8 cellular contexts compared by ENCODE assay signal in genomic region chr10:6579904-6580278, GRCh38. TPM values are rescaled to one million over a fixed set of nuclear protein-coding genes. Genes with fewer than 3 reads are reported as not detected.
DNase-seq lines count a peak whose midpoint lies in the region; ATAC-seq and TF ChIP-seq lines count a peak whose summit lies in the region.

Gene PRKCQ (minus strand): TSS chr10:6580276. CDS start chr10:6515135, 65,141 bp downstream.

- H3K27me3 ChIP-seq in Caco-2 (replicated peaks; ENCODE audit: control insufficient read depth, insufficient read depth, low read length) (0 out of 2 replicates have a peak, but pooled peaks cover 1% of the 10 kb centered on the region), aorta (ENCODE audit: control insufficient read depth in 1 of 2, insufficient read depth in 2 of 2, low read length in 1 of 2) (peaks cover 0 to 3% of the 10 kb centered on the region in 2 donors)

- 0 to 1% methylated on average over 37 to 41 of the region's 41 CpGs for WGBS in aorta, 2 donors

- TF ChIP-seq CTCF in Caco-2 (IDR thresholded peaks at IDR 0.05; ENCODE audit: insufficient read depth in 1 of 2, low read depth in 1 of 2, low read length in 1 of 2, severe bottlenecking in 1 of 2, unreplicated experiment in 1 of 2) (no peak), mesothelial cell of epicardium (IDR thresholded peaks at IDR 0.05; ENCODE audit: unreplicated experiment) (no peak)

- peak; percentile 30 for ATAC-seq in GM21423 (IDR thresholded peaks at IDR 0.05; ENCODE audit: unreplicated experiment)
- peak; percentile 23 for ATAC-seq in aorta (ENCODE audit: low FRiP score)
- ATAC-seq in HG03521 (IDR thresholded peaks at IDR 0.05; ENCODE audit: unreplicated experiment), result no peak

- H3K9me3 ChIP-seq in Caco-2 (no peaks in the 10 kb centered on the region), aorta (ENCODE audit: control insufficient read depth, low read length) (no peaks in the 10 kb centered on the region)

- H3K27ac Mint-ChIP-seq in Caco-2 (ENCODE audit: unreplicated experiment) (peak within 1 kb of the TSS; percentile 83), mesothelial cell of epicardium (peak within 1 kb of the TSS; percentile 43)

- H3K4me3 Mint-ChIP-seq in Caco-2 (ENCODE audit: unreplicated experiment) (peak within 1 kb of the TSS; percentile 93), mesothelial cell of epicardium (peak within 1 kb of the TSS; percentile 83)

- 0 out of 2 replicates have a peak, but pooled peaks cover 3% of the 10 kb centered on the region for H3K4me1 ChIP-seq in Caco-2
- H3K4me1 ChIP-seq in aorta (ENCODE audit: control insufficient read depth in 1 of 2, insufficient read depth in 2 of 2, low read length in 2 of 2), result no peaks in the 10 kb centered on the region

- H3K9me3 Mint-ChIP-seq in Caco-2 (ENCODE audit: unreplicated experiment) (no peaks in the 10 kb centered on the region), mesothelial cell of epicardium (peaks cover 3% of the 10 kb centered on the region)

- CTCF ChIA-PET in Caco-2 (lab: Charles Lee), result interaction anchor here (0.6 to 1.4 kb wide), 3 partner anchors 9 to 88 kb away, joined by 6 to 8 read pairs (median 7); no protein-coding TSS in a partner anchor

- peaks cover 5% of the 10 kb centered on the region for H3K36me3 Mint-ChIP-seq in Caco-2 (ENCODE audit: insufficient read depth, unreplicated experiment)
- H3K36me3 Mint-ChIP-seq in mesothelial cell of epicardium, result peaks cover 8% of the 10 kb centered on the region

- peaks cover 5% of the 10 kb centered on the region for H3K4me1 Mint-ChIP-seq in Caco-2 (ENCODE audit: low read depth, unreplicated experiment)
- peaks cover 14% of the 10 kb centered on the region for H3K4me1 Mint-ChIP-seq in mesothelial cell of epicardium

- peaks cover 15% of the 10 kb centered on the region for H3K27me3 Mint-ChIP-seq in Caco-2 (ENCODE audit: insufficient read depth, unreplicated experiment)
- peaks cover 42% of the 10 kb centered on the region for H3K27me3 Mint-ChIP-seq in mesothelial cell of epicardium (ENCODE audit: low read depth)

- H3K36me3 ChIP-seq in Caco-2 (ENCODE audit: control insufficient read depth, insufficient read depth, low read length), result no peaks in the 10 kb centered on the region
- no peaks in the 10 kb centered on the region for H3K36me3 ChIP-seq in aorta (ENCODE audit: control insufficient read depth in 1 of 2, insufficient read depth in 2 of 2, low read length in 1 of 2)

- POLR2A ChIA-PET in Caco-2 (lab: Charles Lee), result no interaction called here

- H3K27ac ChIP-seq in cingulate gyrus (ENCODE audit: low read depth, low read length) (peak within 1 kb of the TSS; percentile 77), aorta (ENCODE audit: low read depth in 1 of 2, low read length in 2 of 2) (no peak within 1 kb of the TSS)

- DNase-seq in Caco-2, result peak in 1 of 2 experiments; percentile 54
- DNase-seq in M059J (ENCODE audit: low read depth), result peak; percentile 2
- no peak for DNase-seq in mesothelial cell of epicardium (ENCODE audit: low spot score in 2 of 2, unreplicated experiment in 2 of 2)
- peak in 1 of 2 donors; percentile 76 for DNase-seq in aorta
- DNase-seq in stimulated activated CD4-positive, alpha-beta T cell treated with anti-CD3 and anti-CD28 coated beads, Interleukin-2, amount 100 ng/mL, for 24 hours, result no peak

- H3K4me3 ChIP-seq in Caco-2 (ENCODE audit: low read depth, low read length) (peak within 1 kb of the TSS; percentile 76), aorta (ENCODE audit: low read length in 2 of 2) (peak within 1 kb of the TSS; percentile 45 to 62)

- BruUV-seq in Caco-2 (replicated peaks; lab: Mats Ljungman, UMichigan), result no TSS peak

- intact Hi-C loops in Caco-2 (cut with micrococcal nuclease; ENCODE audit: unreplicated experiment) (loop anchor here (1.0 kb wide), 5 partner anchors 11 to 163 kb away; no protein-coding TSS in a partner anchor), aorta (cut with DNase I) (loop anchor here in 1 of 2 donors (10.0 kb wide), 1 partner anchor 95 kb away; no protein-coding TSS in a partner anchor)

RNA-seq across cellular contexts. Expression of gene PRKCQ, which starts in this region (rescaled TPM):
- total RNA-seq in Caco-2 (2022), result 1.5 and 2.4 TPM in 2 replicates
- total RNA-seq in M059J (2014; rRNA removed; shearing (Covaris generic)), result 0.10 TPM in 1 of 2 replicates, not detected in the other
- total RNA-seq in mesothelial cell of epicardium, result 2.3 to 2.4 TPM (median 2.3 TPM) in 3 replicates
- 1 to 10 TPM in 1 of 2 donors, under 1 TPM in 1; 0.45 to 1.1 TPM for total RNA-seq in aorta
- 1 to 10 TPM in 1 of 2 donors, not detected in 1; 1.3 TPM for polyA plus RNA-seq in aorta

Comparison
In these comparisons a context has a peak if more than half of its experiments do, and no peak if none do; other contexts are left out.
1. Peak in DNase-seq in M059J; RNA of the gene not detected or under 1 TPM.